Comparison of ENCODE assay signal across 24 cellular contexts in genomic region chr13:60922526-60923231, GRCh38.
"Had no signal": no experiment of that assay in that cellular context is flagged by ENCODE, and none has a peak within 500 bp of the region (broad histone marks: within the 10 kb centered on the region; RNA-seq: fewer than 3 reads in every experiment).

No MANE protein-coding gene starts in this region.

- H3K27me3 ChIP-seq: esophagus squamous epithelium, right lobe of liver, spleen, transverse colon had no signal

- H3K36me3 ChIP-seq: esophagus squamous epithelium, left ventricle myocardium inferior, lower lobe of right lung, right lobe of liver, spleen, thoracic aorta, transverse colon had no signal

- ATAC-seq: left cardiac atrium; lower lobe of right lung; psoas muscle; right lobe of liver; stimulated activated memory B cell treated with anti-CD40 and anti-IgM and Interleukin-4, amounts not matched to agents 10 μg/mL and 1 μg/mL and 100 μg/mL, for 72 hours had no signal

- H3K27ac Mint-ChIP-seq: memory B cell; naive B cell; nephron; stimulated activated memory B cell treated with anti-CD40 and anti-IgM and Interleukin-4, amounts not matched to agents 10 μg/mL and 1 μg/mL and 100 μg/mL, for 72 hours; stimulated activated naive CD8-positive, alpha-beta T cell treated with anti-CD3 and anti-CD28 coated beads, Interleukin-15, Interleukin-2, amounts not matched to agents 100 ng/mL and 50 ng/mL, for 24 hours had no signal

- H3K4me1 Mint-ChIP-seq: memory B cell; naive B cell; stimulated activated memory B cell treated with anti-CD40 and anti-IgM and Interleukin-4, amounts not matched to agents 10 μg/mL and 1 μg/mL and 100 μg/mL, for 72 hours had no signal

- DNase-seq: effector memory CD4-positive, alpha-beta T cell; esophagus squamous epithelium; foreskin fibroblast; head of caudate nucleus; hippocampal formation; islet precursor cell; left cardiac atrium; left ventricle myocardium inferior; lower lobe of right lung; midbrain; naive B cell; psoas muscle; retina; right lobe of liver; spleen; stimulated activated CD4-positive, alpha-beta T cell treated with anti-CD3 and anti-CD28 coated beads, Interleukin-15, amount 100 ng/mL, for 24 hours; stimulated activated CD4-positive, alpha-beta T cell treated with anti-CD3 and anti-CD28 coated beads, Interleukin-1b, Interleukin-23, amount 100 ng/mL, for 48 hours; stimulated activated CD4-positive, alpha-beta T cell treated with anti-CD3 and anti-CD28 coated beads, Interleukin-4, amount 100 ng/mL, for 24 hours; transverse colon had no signal

- H3K4me3 Mint-ChIP-seq: memory B cell; naive B cell; nephron; stimulated activated memory B cell treated with anti-CD40 and anti-IgM and Interleukin-4, amounts not matched to agents 10 μg/mL and 1 μg/mL and 100 μg/mL, for 72 hours; stimulated activated naive CD8-positive, alpha-beta T cell treated with anti-CD3 and anti-CD28 coated beads, Interleukin-15, Interleukin-2, amounts not matched to agents 100 ng/mL and 50 ng/mL, for 24 hours had no signal

- H3K9me3 ChIP-seq: esophagus squamous epithelium, left ventricle myocardium inferior, lower lobe of right lung, psoas muscle, right lobe of liver, thoracic aorta, transverse colon had no signal

- H3K9me3 Mint-ChIP-seq: nephron; stimulated activated naive CD8-positive, alpha-beta T cell treated with anti-CD3 and anti-CD28 coated beads, Interleukin-15, Interleukin-2, amounts not matched to agents 100 ng/mL and 50 ng/mL, for 24 hours had no signal

- H3K36me3 Mint-ChIP-seq: memory B cell; naive B cell; stimulated activated memory B cell treated with anti-CD40 and anti-IgM and Interleukin-4, amounts not matched to agents 10 μg/mL and 1 μg/mL and 100 μg/mL, for 72 hours had no signal

- H3K27ac ChIP-seq: esophagus squamous epithelium, left ventricle myocardium inferior, lower lobe of right lung, psoas muscle, right lobe of liver, spleen, thoracic aorta, transverse colon had no signal

- H3K27me3 Mint-ChIP-seq: memory B cell; naive B cell; stimulated activated memory B cell treated with anti-CD40 and anti-IgM and Interleukin-4, amounts not matched to agents 10 μg/mL and 1 μg/mL and 100 μg/mL, for 72 hours; stimulated activated naive CD8-positive, alpha-beta T cell treated with anti-CD3 and anti-CD28 coated beads, Interleukin-15, Interleukin-2, amounts not matched to agents 100 ng/mL and 50 ng/mL, for 24 hours had no signal

- H3K4me3 ChIP-seq: esophagus squamous epithelium, left ventricle myocardium inferior, lower lobe of right lung, psoas muscle, right lobe of liver, spleen, thoracic aorta, transverse colon had no signal

- H3K4me1 ChIP-seq: esophagus squamous epithelium, left ventricle myocardium inferior, lower lobe of right lung, psoas muscle, right lobe of liver, spleen, transverse colon had no signal
